18 cellular contexts compared by ENCODE assay signal in the genomic region with DNA sequence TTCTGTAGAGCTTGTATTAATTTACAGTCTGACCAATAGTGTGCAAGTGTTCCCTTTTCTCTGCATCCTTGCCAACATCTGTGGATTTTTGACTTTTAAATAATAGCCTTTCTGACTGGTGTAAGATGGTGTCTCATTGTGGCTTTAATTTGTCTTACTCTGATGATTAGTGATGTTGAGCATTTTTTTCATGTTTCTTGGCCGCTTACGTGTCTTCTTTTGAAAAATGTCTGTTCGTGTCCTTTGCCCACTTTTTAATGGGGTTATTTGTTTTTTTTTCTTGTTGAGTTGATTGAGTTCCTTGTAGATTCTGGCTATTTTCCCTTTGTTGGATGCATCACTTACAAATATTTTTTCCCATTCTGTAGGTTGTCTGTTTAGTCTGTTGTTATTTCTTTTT. TPM values are rescaled to one million over a fixed set of nuclear protein-coding genes. Genes with fewer than 3 reads are reported as not detected.
"Had no signal": no experiment of that assay in that cellular context is flagged by ENCODE, and none has a peak within 500 bp of the region (broad histone marks: within the 10 kb centered on the region; RNA-seq: fewer than 3 reads in every experiment).

No MANE protein-coding gene starts in this region.

- H3K4me2 ChIP-seq: neural progenitor cell had no signal

- H3K27ac Mint-ChIP-seq: dendritic cell treated with granulocyte-macrophage colony-stimulating factor and Interleukin-4, amounts not matched to agents 40 ng/mL and 50 ng/mL, for 4 days; effector memory CD8-positive, alpha-beta T cell; natural killer cell treated with Interleukin-12 subunit alpha and Interleukin-12 subunit beta and Interleukin-15 and Interleukin-18, amount 100 ng/mL, for 72 hours; neural progenitor cell; progenitor cell of endocrine pancreas had no signal

- DNase-seq: cerebellar nuclear complex; effector memory CD8-positive, alpha-beta T cell; esophagus squamous epithelium; kidney glomerular epithelial cell; mammary epithelial cell; nucleus accumbens; right cardiac atrium; small intestine; stimulated activated CD4-positive, alpha-beta T cell treated with anti-CD3 and anti-CD28 coated beads, Interleukin-12 subunit alpha, Interleukin-12 subunit beta, amount 100 ng/mL, for 4 hours; stimulated activated naive CD4-positive, alpha-beta T cell treated with Interleukin-2 at 50 U/mL for 16 hours; trophoblast cell had no signal

- H3K9ac ChIP-seq: neural progenitor cell had no signal

- ATAC-seq: effector memory CD8-positive, alpha-beta T cell; left lobe of liver; natural killer cell treated with Interleukin-12 subunit alpha and Interleukin-12 subunit beta and Interleukin-15 and Interleukin-18, amount 100 ng/mL, for 72 hours; pancreas; right cardiac atrium had no signal

- H3K27ac ChIP-seq: esophagus squamous epithelium, neural progenitor cell, pancreas had no signal

- H3K27me3 ChIP-seq: esophagus squamous epithelium, neural progenitor cell, pancreas had no signal

- H3K4me3 ChIP-seq: esophagus squamous epithelium, neural progenitor cell, pancreas had no signal

- FAIRE-seq: pancreas, small intestine had no signal

- H3K27me3 Mint-ChIP-seq: progenitor cell of endocrine pancreas had no signal

- H3K4me3 Mint-ChIP-seq: dendritic cell treated with granulocyte-macrophage colony-stimulating factor and Interleukin-4, amounts not matched to agents 40 ng/mL and 50 ng/mL, for 4 days; effector memory CD8-positive, alpha-beta T cell; natural killer cell treated with Interleukin-12 subunit alpha and Interleukin-12 subunit beta and Interleukin-15 and Interleukin-18, amount 100 ng/mL, for 72 hours; neural progenitor cell had no signal

- H3K36me3 Mint-ChIP-seq: natural killer cell treated with Interleukin-12 subunit alpha and Interleukin-12 subunit beta and Interleukin-15 and Interleukin-18, amount 100 ng/mL, for 72 hours had no signal

- H3K4me1 ChIP-seq: esophagus squamous epithelium, neural progenitor cell, pancreas had no signal

- H3K36me3 ChIP-seq: esophagus squamous epithelium, neural progenitor cell, pancreas had no signal

- H2AFZ ChIP-seq: neural progenitor cell had no signal

- H3K9me3 ChIP-seq: esophagus squamous epithelium, pancreas had no signal

RNA-seq across cellular contexts. Expression of a gene that starts 7.6 kb away (rescaled TPM):
- total RNA-seq: natural killer cell treated with Interleukin-12 subunit alpha and Interleukin-12 subunit beta and Interleukin-15 and Interleukin-18, amount 100 ng/mL, for 72 hours had no signal

RNA-seq across cellular contexts. Expression of a gene that starts 32.6 kb away (rescaled TPM):
- total RNA-seq: myocyte; natural killer cell treated with Interleukin-12 subunit alpha and Interleukin-12 subunit beta and Interleukin-15 and Interleukin-18, amount 100 ng/mL, for 72 hours; progenitor cell of endocrine pancreas had no signal
- polyA plus RNA-seq: mammary epithelial cell had no signal
